Comparison of ENCODE assay signal across 18 cellular contexts in genomic region chr7:148480479-148481146, GRCh38.
A peak's percentile ranks its signal among the peaks of the same experiment; 100 is the strongest.
DNase-seq lines count a peak whose midpoint lies in the region; ATAC-seq and TF ChIP-seq lines count a peak whose summit lies in the region.
"Had no signal": no experiment of that assay in that cellular context is flagged by ENCODE, and none has a peak within 500 bp of the region (broad histone marks: within the 10 kb centered on the region; RNA-seq: fewer than 3 reads in every experiment).

No MANE protein-coding gene starts in this region.

- no peak overlapping the region for H4K91ac ChIP-seq in H9 (ENCODE audit: insufficient read length, low read depth, low read length)

- DNase-seq in H9: no peak
- DNase-seq in activated naive CD4-positive, alpha-beta T cell treated with anti-CD3 and anti-CD28 coated beads for 36 hours: no peak
- DNase-seq in CD1c-positive myeloid dendritic cell (ENCODE audit: extremely low spot score): no peak
- no peak for DNase-seq in GM23248
- DNase-seq: activated CD4-positive, alpha-beta T cell treated with anti-CD3 and anti-CD28 coated beads for 4 hours; cortex of kidney; DMS79 treated with DMSO at 0.1 percent for 48 hours; NCI-H2227 treated with DMSO at 0.1 percent for 48 hours; sigmoid colon; stimulated activated CD4-positive, alpha-beta T cell treated with anti-CD3 and anti-CD28 coated beads, Interleukin-2, amount 100 ng/mL, for 24 hours had no signal

- H2BK5ac ChIP-seq in H9 (ENCODE audit: insufficient read length, low read length): no peak overlapping the region

- no peak overlapping the region for H2BK120ac ChIP-seq in H9 (ENCODE audit: low read depth, low read length, poor library complexity, severe bottlenecking)

- H3K4me1 ChIP-seq in BLaER1 treated with 17β-estradiol and CSF1 and Interleukin-3, amounts not matched to agents 10 nM and 100 nM: peaks cover 0 to 16% (median 11%) of the 10 kb centered on the region in 10 experiments; a peak in 17 of 20 replicates
- H3K4me1 ChIP-seq in H9 (ENCODE audit: insufficient read depth, low read length) (peaks cover 2% of the 10 kb centered on the region; the same call in 1 of the 2 replicates), GM23248 (ENCODE audit: insufficient read depth) (no peaks in the 10 kb centered on the region)
- H3K4me1 ChIP-seq: gastroesophageal sphincter, SJSA1 had no signal

- H4K5ac ChIP-seq in H9 (ENCODE audit: insufficient read length, low read depth, low read length): no peak overlapping the region

- no peaks in the 10 kb centered on the region for H4K20me1 ChIP-seq in BLaER1 treated with 17β-estradiol and CSF1 and Interleukin-3, amounts not matched to agents 10 nM and 100 nM
- H4K20me1 ChIP-seq in H9 (ENCODE audit: control insufficient read depth, insufficient read depth, insufficient read length) (no peaks in the 10 kb centered on the region), GM23248 (ENCODE audit: insufficient read depth) (no peaks in the 10 kb centered on the region)

- TF ChIP-seq CTCF in H9 (conservative IDR thresholded peaks at IDR 0.05) (peak; percentile 52; the same call in 2 of the 3 replicates), brain (conservative IDR thresholded peaks at IDR 0.05) (peak; percentile 36 to 54), nephron (IDR thresholded peaks at IDR 0.05; ENCODE audit: unreplicated experiment in 3 of 3) (no peak)

- in situ Hi-C loops in GM23248 (cut with MboI): no loop called here

- no peak overlapping the region for H2BK12ac ChIP-seq in H9 (ENCODE audit: insufficient read length, low read depth, low read length)

- CTCF ChIA-PET in activated naive CD4-positive, alpha-beta T cell treated with anti-CD3 and anti-CD28 coated beads for 36 hours (lab: Charles Lee): interaction anchor here (0.6 to 1.1 kb wide), 2 partner anchors 22 to 97 kb away, joined by 3 read pairs; no protein-coding TSS in a partner anchor

- H4K8ac ChIP-seq in H9 (replicated peaks; ENCODE audit: insufficient read length, low read depth, low read length): no peak overlapping the region

- H2AK5ac ChIP-seq in H9 (ENCODE audit: insufficient read length, low read length): no peak overlapping the region

- no peak overlapping the region for H3K23ac ChIP-seq in H9 (ENCODE audit: insufficient read length, low read depth, low read length)

- H3K79me1 ChIP-seq in H9 (ENCODE audit: insufficient read depth, low read depth, low read length, poor library complexity, severe bottlenecking): no peaks in the 10 kb centered on the region

- H3F3A ChIP-seq in GM23248 (ENCODE audit: insufficient read depth): no peaks in the 10 kb centered on the region

- no peak overlapping the region for H2AFZ ChIP-seq in H9 (ENCODE audit: low read length)
- H2AFZ ChIP-seq in GM23248: no peak overlapping the region

- H3K4me3 ChIP-seq in BLaER1 treated with 17β-estradiol and CSF1 and Interleukin-3, amounts not matched to agents 10 nM and 100 nM: no peak overlapping the region
- no peak overlapping the region for H3K4me3 ChIP-seq in GM23248
- H3K4me3 ChIP-seq: gastroesophageal sphincter, sigmoid colon, SJSA1, thoracic aorta had no signal

- H3K79me2 ChIP-seq in H9 (ENCODE audit: insufficient read depth, low read length) (no peaks in the 10 kb centered on the region), GM23248 (ENCODE audit: insufficient read depth) (no peaks in the 10 kb centered on the region)

- H3K9me3 Mint-ChIP-seq in H9 (no peaks in the 10 kb centered on the region; a peak in 1 of 5 replicates), brain (peaks cover 0 to 2% (median 0%) of the 10 kb centered on the region in 5 experiments), nephron (no peaks in the 10 kb centered on the region)
- H3K9me3 Mint-ChIP-seq in activated naive CD4-positive, alpha-beta T cell treated with anti-CD3 and anti-CD28 coated beads for 36 hours: no peaks in the 10 kb centered on the region

- H3K4me3 Mint-ChIP-seq in H9: no peak overlapping the region
- no peak overlapping the region for H3K4me3 Mint-ChIP-seq in brain
- H3K4me3 Mint-ChIP-seq in nephron: no peak overlapping the region
- no peak overlapping the region for H3K4me3 Mint-ChIP-seq in activated naive CD4-positive, alpha-beta T cell treated with anti-CD3 and anti-CD28 coated beads for 36 hours

- no peak overlapping the region for H3K9ac ChIP-seq in BLaER1 treated with 17β-estradiol and CSF1 and Interleukin-3, amounts not matched to agents 10 nM and 100 nM
- H3K9ac ChIP-seq in H9 (ENCODE audit: extremely low read depth, insufficient read length, low read length) (no peak overlapping the region), GM23248 (no peak overlapping the region)

- H3K4ac ChIP-seq in H9 (ENCODE audit: low read depth, low read length): no peak overlapping the region

- H3K27ac Mint-ChIP-seq in H9 (no peak overlapping the region), brain (peak overlapping the region in 2 of 5 experiments; percentile 31 to 94), nephron (peak overlapping the region in 2 of 3 experiments; percentile 21 to 55)
- H3K27ac Mint-ChIP-seq in activated naive CD4-positive, alpha-beta T cell treated with anti-CD3 and anti-CD28 coated beads for 36 hours: no peak overlapping the region

- H3K4me1 Mint-ChIP-seq in H9 (peaks cover 32% of the 10 kb centered on the region in 2 experiments), brain (peaks cover 57% of the 10 kb centered on the region), nephron (peaks cover 59% of the 10 kb centered on the region)
- H3K4me1 Mint-ChIP-seq in activated naive CD4-positive, alpha-beta T cell treated with anti-CD3 and anti-CD28 coated beads for 36 hours (ENCODE audit: low read depth): peaks cover 3% of the 10 kb centered on the region

- no peaks in the 10 kb centered on the region for H3K9me2 ChIP-seq in GM23248 (ENCODE audit: insufficient read depth)

- no peak overlapping the region for H2BK15ac ChIP-seq in H9 (ENCODE audit: low read depth, low read length)

- H3K9me3 ChIP-seq in BLaER1 treated with 17β-estradiol and CSF1 and Interleukin-3, amounts not matched to agents 10 nM and 100 nM (replicated peaks in 1 of 11): no peaks in the 10 kb centered on the region
- H3K9me3 ChIP-seq in H9 (ENCODE audit: control insufficient read depth, low read depth, low read length) (no peaks in the 10 kb centered on the region), GM23248 (ENCODE audit: low read depth) (no peaks in the 10 kb centered on the region)
- H3K9me3 ChIP-seq: gastroesophageal sphincter, sigmoid colon, SJSA1, thoracic aorta had no signal

- H2BK20ac ChIP-seq in H9 (ENCODE audit: low read depth, low read length, poor library complexity, severe bottlenecking): no peak overlapping the region

- intact Hi-C loops in activated naive CD4-positive, alpha-beta T cell treated with anti-CD3 and anti-CD28 coated beads for 36 hours (cut with micrococcal nuclease): no loop called here

- peaks cover 2% of the 10 kb centered on the region for H3K27me3 Mint-ChIP-seq in H9 (ENCODE audit: low read depth)
- H3K27me3 Mint-ChIP-seq in brain: no peaks in the 10 kb centered on the region
- H3K27me3 Mint-ChIP-seq in nephron (ENCODE audit: low read depth): peaks cover 8% of the 10 kb centered on the region
- H3K27me3 Mint-ChIP-seq in activated naive CD4-positive, alpha-beta T cell treated with anti-CD3 and anti-CD28 coated beads for 36 hours (ENCODE audit: low read depth): no peaks in the 10 kb centered on the region

- no peak overlapping the region for H3K18ac ChIP-seq in H9 (ENCODE audit: insufficient read length, low read depth, low read length)

- no peak for ATAC-seq in GM21723 (IDR thresholded peaks at IDR 0.05; ENCODE audit: unreplicated experiment)
- ATAC-seq: gastroesophageal sphincter had no signal

- no peaks in the 10 kb centered on the region for H3K27me3 ChIP-seq in BLaER1 treated with 17β-estradiol and CSF1 and Interleukin-3, amounts not matched to agents 10 nM and 100 nM
- H3K27me3 ChIP-seq in H9 (ENCODE audit: insufficient read depth, low read length) (peaks cover 2% of the 10 kb centered on the region; the same call in 1 of the 2 replicates), GM23248 (replicated peaks; ENCODE audit: insufficient read depth) (peaks cover 4% of the 10 kb centered on the region; the same call in 1 of the 2 replicates)
- H3K27me3 ChIP-seq: gastroesophageal sphincter, sigmoid colon, SJSA1 had no signal

- H3K36me3 Mint-ChIP-seq in H9 (ENCODE audit: insufficient read depth in 1 of 3, low read depth in 3 of 3) (no peaks in the 10 kb centered on the region), brain (no peaks in the 10 kb centered on the region), nephron (ENCODE audit: low read depth) (no peaks in the 10 kb centered on the region)
- H3K36me3 Mint-ChIP-seq in activated naive CD4-positive, alpha-beta T cell treated with anti-CD3 and anti-CD28 coated beads for 36 hours (ENCODE audit: low read depth): no peaks in the 10 kb centered on the region

- H3K56ac ChIP-seq in H9 (ENCODE audit: insufficient read length, low read depth, low read length): no peak overlapping the region

- H3K36me3 ChIP-seq in BLaER1 treated with 17β-estradiol and CSF1 and Interleukin-3, amounts not matched to agents 10 nM and 100 nM: no peaks in the 10 kb centered on the region
- H3K36me3 ChIP-seq in GM23248 (ENCODE audit: low read depth): no peaks in the 10 kb centered on the region
- H3K36me3 ChIP-seq: gastroesophageal sphincter, sigmoid colon, SJSA1, thoracic aorta had no signal

- no peak overlapping the region for H3K27ac ChIP-seq in BLaER1 treated with 17β-estradiol and CSF1 and Interleukin-3, amounts not matched to agents 10 nM and 100 nM
- H3K27ac ChIP-seq in H9 (ENCODE audit: insufficient read length, low read depth, low read length) (no peak overlapping the region), GM23248 (no peak overlapping the region)
- H3K27ac ChIP-seq: gastroesophageal sphincter, HL-60, sigmoid colon, SJSA1, thoracic aorta had no signal

- no CpG with 5 or more reads among the region's 5 CpGs for WGBS in H9 (ENCODE audit: extremely low coverage, insufficient read length, low lambda C conversion rate)
- 3 to 12% methylated on average over 5 of the region's 5 CpGs for WGBS in GM23248 (ENCODE audit: low coverage in 1 of 2, low lambda C conversion rate in 2 of 2, missing lambda C conversion rate in 2 of 2), 2 experiments

- H3K4me2 ChIP-seq in BLaER1 treated with 17β-estradiol and CSF1 and Interleukin-3, amounts not matched to agents 10 nM and 100 nM: peak overlapping the region in 7 of 11 experiments; percentile 1 to 56 (median 14); a peak in 8 of 22 replicates
- H3K4me2 ChIP-seq in H9 (ENCODE audit: insufficient read depth, insufficient read length, low read length) (no peak overlapping the region), GM23248 (ENCODE audit: unreplicated experiment) (no peak overlapping the region)

- no peaks in the 10 kb centered on the region for H3K23me2 ChIP-seq in H9 (ENCODE audit: insufficient read length, low read depth, low read length, poor library complexity, severe bottlenecking)

- no peak overlapping the region for H3T11ph ChIP-seq in H9 (ENCODE audit: low read length)

- H3K14ac ChIP-seq in H9 (ENCODE audit: insufficient read depth, low read length): no peak overlapping the region

Comparison
In these comparisons a context has a peak if more than half of its experiments do, and no peak if none do; other contexts are left out.
1. H3K4me2 ChIP-seq: peak in BLaER1 treated with 17β-estradiol and CSF1 and Interleukin-3, amounts not matched to agents 10 nM and 100 nM (7 of 11); none in H9 (single experiment) and GM23248 (single experiment).
2. H3K27ac Mint-ChIP-seq: peak in nephron (2 of 3); none in H9 (0 of 3) and activated naive CD4-positive, alpha-beta T cell treated with anti-CD3 and anti-CD28 coated beads for 36 hours (single experiment).
3. CTCF ChIP-seq: peak in H9 (single experiment) and brain (2 of 2); none in nephron (0 of 3).